ENCODE assay signal across 21 cellular contexts in the genomic region with DNA sequence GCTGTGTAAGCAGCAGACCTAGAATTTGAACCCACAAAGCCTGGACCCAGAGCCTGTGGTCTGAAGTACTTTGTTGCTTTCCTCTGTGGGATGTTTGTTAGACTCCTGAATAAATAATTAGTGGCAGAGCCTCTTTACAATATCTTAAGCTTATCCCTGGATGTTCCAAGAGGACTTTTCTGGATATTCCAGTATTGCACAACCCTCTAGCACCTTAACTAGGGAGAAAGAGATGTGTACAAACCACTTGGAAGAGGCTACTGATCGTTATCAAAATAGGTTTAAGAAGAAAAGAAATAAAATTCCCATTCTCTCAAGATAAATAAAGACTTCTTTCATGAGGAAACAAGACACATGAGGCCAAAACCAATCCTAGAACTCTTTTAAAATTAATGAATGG.
"Had no signal": no experiment of that assay in that cellular context is flagged by ENCODE, and none has a peak within 500 bp of the region (broad histone marks: within the 10 kb centered on the region; RNA-seq: fewer than 3 reads in every experiment).

No MANE protein-coding gene starts in this region.

- H3K9me3 Mint-ChIP-seq: nephron progenitor cell had no signal

- ATAC-seq: foreskin keratinocyte; pancreas; right lobe of liver; stimulated activated effector memory CD8-positive, alpha-beta T cell treated with anti-CD3 and anti-CD28 coated beads, Interleukin-12 subunit alpha, Interleukin-12 subunit beta, amount 100 ng/mL, for 72 hours; stimulated activated naive CD8-positive, alpha-beta T cell treated with anti-CD3 and anti-CD28 coated beads, Interleukin-15, amount 100 ng/mL, for 72 hours had no signal

- H3K27me3 ChIP-seq: colonic mucosa, foreskin keratinocyte, hepatocyte, pancreas, right lobe of liver, transverse colon, uterus had no signal

- H3K36me3 ChIP-seq: colonic mucosa, left ventricle myocardium inferior, pancreas, right lobe of liver, transverse colon, uterus had no signal

- H3K27me3 Mint-ChIP-seq: activated CD4-positive, alpha-beta memory T cell treated with anti-CD3 and anti-CD28 coated beads for 36 hours; activated naive CD4-positive, alpha-beta T cell treated with anti-CD3 and anti-CD28 coated beads, Interleukin-2, amount 10 ng/mL, durations not matched to agents 7 days and 5 days; stimulated activated naive CD8-positive, alpha-beta T cell treated with anti-CD3 and anti-CD28 coated beads, Interleukin-15, amount 100 ng/mL, for 72 hours had no signal

- H3K4me2 ChIP-seq: hepatocyte had no signal

- H3K4me1 Mint-ChIP-seq: activated naive CD4-positive, alpha-beta T cell treated with anti-CD3 and anti-CD28 coated beads, Interleukin-2, amount 10 ng/mL, durations not matched to agents 7 days and 5 days; nephron progenitor cell; stimulated activated effector memory CD8-positive, alpha-beta T cell treated with anti-CD3 and anti-CD28 coated beads, Interleukin-12 subunit alpha, Interleukin-12 subunit beta, amount 100 ng/mL, for 72 hours; stimulated activated naive CD8-positive, alpha-beta T cell treated with anti-CD3 and anti-CD28 coated beads, Interleukin-15, amount 100 ng/mL, for 72 hours had no signal

- H3K27ac Mint-ChIP-seq: activated CD4-positive, alpha-beta memory T cell treated with anti-CD3 and anti-CD28 coated beads for 36 hours; activated naive CD4-positive, alpha-beta T cell treated with anti-CD3 and anti-CD28 coated beads, Interleukin-2, amount 10 ng/mL, durations not matched to agents 7 days and 5 days; nephron progenitor cell; stimulated activated effector memory CD8-positive, alpha-beta T cell treated with anti-CD3 and anti-CD28 coated beads, Interleukin-12 subunit alpha, Interleukin-12 subunit beta, amount 100 ng/mL, for 72 hours; stimulated activated naive CD8-positive, alpha-beta T cell treated with anti-CD3 and anti-CD28 coated beads, Interleukin-15, amount 100 ng/mL, for 72 hours had no signal

- H2AFZ ChIP-seq: hepatocyte had no signal

- DNase-seq: activated CD4-positive, alpha-beta memory T cell treated with anti-CD3 and anti-CD28 coated beads for 36 hours; activated CD4-positive, alpha-beta T cell treated with anti-CD3 and anti-CD28 coated beads for 48 hours; activated naive CD4-positive, alpha-beta T cell treated with anti-CD3 and anti-CD28 coated beads, Interleukin-2, amount 10 ng/mL, durations not matched to agents 7 days and 5 days; activated T-cell treated with anti-CD3 and anti-CD28 coated beads, Interleukin-2, amount 50 U/mL, for 48 hours; aorta; colonic mucosa; glutamatergic neuron; kidney glomerular epithelial cell; left ventricle myocardium inferior; nephron progenitor cell; pancreas; right lobe of liver; stimulated activated CD4-positive, alpha-beta T cell treated with anti-CD3 and anti-CD28 coated beads, Interleukin-2, amount 100 ng/mL, for 24 hours; stimulated activated naive CD8-positive, alpha-beta T cell treated with anti-CD3 and anti-CD28 coated beads, Interleukin-15, amount 100 ng/mL, for 72 hours; transverse colon; uterus had no signal

- H3K4me1 ChIP-seq: colonic mucosa, foreskin keratinocyte, left ventricle myocardium inferior, right lobe of liver, transverse colon, uterus had no signal

- H3K4me3 Mint-ChIP-seq: activated CD4-positive, alpha-beta memory T cell treated with anti-CD3 and anti-CD28 coated beads for 36 hours; activated naive CD4-positive, alpha-beta T cell treated with anti-CD3 and anti-CD28 coated beads, Interleukin-2, amount 10 ng/mL, durations not matched to agents 7 days and 5 days; nephron progenitor cell; stimulated activated effector memory CD8-positive, alpha-beta T cell treated with anti-CD3 and anti-CD28 coated beads, Interleukin-12 subunit alpha, Interleukin-12 subunit beta, amount 100 ng/mL, for 72 hours; stimulated activated naive CD8-positive, alpha-beta T cell treated with anti-CD3 and anti-CD28 coated beads, Interleukin-15, amount 100 ng/mL, for 72 hours had no signal

- H3K36me3 Mint-ChIP-seq: activated CD4-positive, alpha-beta memory T cell treated with anti-CD3 and anti-CD28 coated beads for 36 hours; activated naive CD4-positive, alpha-beta T cell treated with anti-CD3 and anti-CD28 coated beads, Interleukin-2, amount 10 ng/mL, durations not matched to agents 7 days and 5 days; stimulated activated effector memory CD8-positive, alpha-beta T cell treated with anti-CD3 and anti-CD28 coated beads, Interleukin-12 subunit alpha, Interleukin-12 subunit beta, amount 100 ng/mL, for 72 hours had no signal

- H3K4me3 ChIP-seq: colonic mucosa, hepatocyte, left ventricle myocardium inferior, pancreas, right lobe of liver, skin epidermis, transverse colon, uterus had no signal

- H3K27ac ChIP-seq: colonic mucosa, epithelial cell of prostate, foreskin keratinocyte, hepatocyte, left ventricle myocardium inferior, pancreas, right lobe of liver, skin epidermis, transverse colon, uterus had no signal

- H3K9me3 ChIP-seq: colonic mucosa, left ventricle myocardium inferior, pancreas, right lobe of liver, transverse colon, uterus had no signal
